In the genomic region with DNA sequence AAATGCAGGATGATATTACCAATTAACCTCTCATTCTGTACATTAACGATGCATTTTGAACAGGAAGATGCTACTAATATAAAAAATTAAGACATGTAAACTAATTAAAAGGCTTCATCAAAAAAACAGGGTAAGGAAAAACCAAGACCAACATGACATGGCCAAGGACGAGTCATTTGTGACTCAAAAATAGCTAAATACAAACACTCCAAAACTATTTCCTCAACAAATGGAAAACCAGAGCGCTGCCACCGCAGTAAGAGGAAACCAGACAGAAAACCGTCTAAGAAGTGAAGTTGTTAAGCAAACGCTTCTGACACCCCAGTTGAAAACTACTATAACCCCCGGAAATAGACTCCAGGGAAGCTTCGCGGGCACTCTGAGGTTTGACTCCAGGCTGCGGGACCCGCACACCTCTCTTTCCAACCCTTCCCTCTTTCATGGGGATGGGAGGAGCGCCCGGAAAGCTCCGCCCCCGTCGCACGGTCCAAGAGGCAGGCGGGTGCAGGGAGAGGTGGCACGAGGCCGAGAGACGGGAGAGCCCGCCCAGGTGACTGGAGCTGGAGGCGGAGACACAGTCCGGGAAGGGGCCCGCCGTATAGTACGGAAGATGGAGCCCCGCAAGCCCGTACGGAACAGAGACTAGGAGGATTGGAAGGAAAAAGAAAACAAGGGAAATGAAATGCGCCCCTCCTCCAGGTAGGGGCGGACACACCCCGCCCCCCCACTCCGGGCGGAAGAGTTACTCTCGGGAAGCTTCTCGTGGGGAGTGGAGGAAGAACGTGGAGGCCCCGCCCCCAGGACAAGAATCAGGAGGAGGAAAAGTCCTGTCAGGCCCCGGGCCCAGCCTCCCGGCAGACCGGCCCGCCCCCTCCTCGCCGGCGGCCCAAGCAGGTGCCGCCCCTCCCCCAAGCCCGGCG, we compare ENCODE assay signal across 8 cellular contexts. TPM values are rescaled to one million over a fixed set of nuclear protein-coding genes. Genes with fewer than 3 reads are reported as not detected.
A peak's percentile ranks its signal among the peaks of the same experiment; 100 is the strongest.
DNase-seq lines count a peak whose midpoint lies in the region; ATAC-seq and TF ChIP-seq lines count a peak whose summit lies in the region.

No MANE protein-coding gene starts in this region.

- peak; percentile 65 for DNase-seq in DMS79 (lab: John Stamatoyannopoulos, UW)
- peak; percentile 90 for DNase-seq in RKO (ENCODE audit: low spot score)
- peak; percentile 87 for DNase-seq in fibroblast of mammary gland (ENCODE audit: low read depth)
- peak; percentile 52 to 90 (median 73) for DNase-seq in naive thymus-derived CD4-positive, alpha-beta T cell

- H3K4me1 Mint-ChIP-seq in activated T-helper 17 cell treated with anti-CD3 and anti-CD28 coated beads, Interleukin-2, amount 50 U/mL, for 72 hours: peaks cover 5% of the 10 kb centered on the region
- H3K4me1 Mint-ChIP-seq in naive thymus-derived CD4-positive, alpha-beta T cell: peaks cover 4 to 38% (median 35%) of the 10 kb centered on the region in 7 donors
- H3K4me1 Mint-ChIP-seq in stimulated activated memory B cell treated with anti-CD40 and anti-IgM and Interleukin-4, amounts not matched to agents 10 μg/mL and 1 μg/mL and 100 μg/mL, for 72 hours: peaks cover 12% of the 10 kb centered on the region

- peak overlapping the region; percentile 80 for H3K4me3 ChIP-seq in fibroblast of mammary gland (ENCODE audit: control insufficient read depth, low read depth, low read length)
- H3K4me3 ChIP-seq in naive thymus-derived CD4-positive, alpha-beta T cell (ENCODE audit: low read length): peak overlapping the region; percentile 84

- intact Hi-C loops in naive thymus-derived CD4-positive, alpha-beta T cell (cut with micrococcal nuclease): loop anchor here (1.0 kb wide), 4 partner anchors 108 to 883 kb away; a partner anchor contains a TSS

- H3K27ac ChIP-seq in KOPT-K1 (ENCODE audit: low read depth, low read length, poor library complexity, severe bottlenecking): peak overlapping the region; percentile 74
- H3K27ac ChIP-seq in naive thymus-derived CD4-positive, alpha-beta T cell (ENCODE audit: low read depth, low read length): peak overlapping the region; percentile 90

- H3K4me1 ChIP-seq in naive thymus-derived CD4-positive, alpha-beta T cell (ENCODE audit: control insufficient read depth in 2 of 2, insufficient read depth in 2 of 2, low read length in 2 of 2): peaks cover 10 to 14% of the 10 kb centered on the region in 2 donors

- H3K27me3 Mint-ChIP-seq in activated T-helper 17 cell treated with anti-CD3 and anti-CD28 coated beads, Interleukin-2, amount 50 U/mL, for 72 hours: no peaks in the 10 kb centered on the region
- peaks cover 0 to 2% (median 0%) of the 10 kb centered on the region in 5 donors for H3K27me3 Mint-ChIP-seq in naive thymus-derived CD4-positive, alpha-beta T cell
- no peaks in the 10 kb centered on the region for H3K27me3 Mint-ChIP-seq in stimulated activated memory B cell treated with anti-CD40 and anti-IgM and Interleukin-4, amounts not matched to agents 10 μg/mL and 1 μg/mL and 100 μg/mL, for 72 hours

- no peak for TF ChIP-seq CTCF in fibroblast of mammary gland (conservative IDR thresholded peaks at IDR 0.05; ENCODE audit: control insufficient read depth, insufficient read depth, low read depth, low read length)

- no peaks in the 10 kb centered on the region for H3K9me3 ChIP-seq in KOPT-K1 (ENCODE audit: insufficient read depth, low read length, poor library complexity, severe bottlenecking)
- H3K9me3 ChIP-seq in naive thymus-derived CD4-positive, alpha-beta T cell (ENCODE audit: control insufficient read depth in 2 of 3, low read length in 3 of 3): no peaks in the 10 kb centered on the region

- POLR2A ChIA-PET in naive thymus-derived CD4-positive, alpha-beta T cell (lab: Charles Lee): interaction anchor here (0.5 to 5.2 kb wide), 23 partner anchors 8 to 1253 kb away, joined by 3 to 49 read pairs (median 4); a partner anchor contains a TSS

- peaks cover 27% of the 10 kb centered on the region for H3K36me3 ChIP-seq in KOPT-K1 (ENCODE audit: insufficient read depth, low read length)
- H3K36me3 ChIP-seq in naive thymus-derived CD4-positive, alpha-beta T cell (ENCODE audit: control insufficient read depth in 2 of 3, insufficient read depth in 3 of 3, low read length in 3 of 3): peaks cover 0 to 11% (median 0%) of the 10 kb centered on the region in 3 experiments

- H3K36me3 Mint-ChIP-seq in activated T-helper 17 cell treated with anti-CD3 and anti-CD28 coated beads, Interleukin-2, amount 50 U/mL, for 72 hours (ENCODE audit: low read depth): peaks cover 41% of the 10 kb centered on the region
- H3K36me3 Mint-ChIP-seq in naive thymus-derived CD4-positive, alpha-beta T cell: peaks cover 0 to 8% (median 0%) of the 10 kb centered on the region in 5 donors
- no peaks in the 10 kb centered on the region for H3K36me3 Mint-ChIP-seq in stimulated activated memory B cell treated with anti-CD40 and anti-IgM and Interleukin-4, amounts not matched to agents 10 μg/mL and 1 μg/mL and 100 μg/mL, for 72 hours

- peak overlapping the region; percentile 98 for H3K4me3 Mint-ChIP-seq in activated T-helper 17 cell treated with anti-CD3 and anti-CD28 coated beads, Interleukin-2, amount 50 U/mL, for 72 hours
- H3K4me3 Mint-ChIP-seq in naive thymus-derived CD4-positive, alpha-beta T cell: peak overlapping the region; percentile 87 to 100 (median 98)
- H3K4me3 Mint-ChIP-seq in stimulated activated memory B cell treated with anti-CD40 and anti-IgM and Interleukin-4, amounts not matched to agents 10 μg/mL and 1 μg/mL and 100 μg/mL, for 72 hours: peak overlapping the region; percentile 99

- peak overlapping the region; percentile 88 for H3K27ac Mint-ChIP-seq in activated T-helper 17 cell treated with anti-CD3 and anti-CD28 coated beads, Interleukin-2, amount 50 U/mL, for 72 hours
- H3K27ac Mint-ChIP-seq in naive thymus-derived CD4-positive, alpha-beta T cell: peak overlapping the region; percentile 90 to 99 (median 94)
- H3K27ac Mint-ChIP-seq in stimulated activated memory B cell treated with anti-CD40 and anti-IgM and Interleukin-4, amounts not matched to agents 10 μg/mL and 1 μg/mL and 100 μg/mL, for 72 hours: peak overlapping the region; percentile 93

- H3K9me3 Mint-ChIP-seq in activated T-helper 17 cell treated with anti-CD3 and anti-CD28 coated beads, Interleukin-2, amount 50 U/mL, for 72 hours: no peaks in the 10 kb centered on the region
- H3K9me3 Mint-ChIP-seq in naive thymus-derived CD4-positive, alpha-beta T cell: peaks cover 0 to 9% (median 0%) of the 10 kb centered on the region in 11 donors
- H3K9me3 Mint-ChIP-seq in stimulated activated memory B cell treated with anti-CD40 and anti-IgM and Interleukin-4, amounts not matched to agents 10 μg/mL and 1 μg/mL and 100 μg/mL, for 72 hours: no peaks in the 10 kb centered on the region

- CTCF ChIA-PET in naive thymus-derived CD4-positive, alpha-beta T cell (lab: Charles Lee): interaction anchor here (0.6 to 4.9 kb wide), 12 partner anchors 98 to 929 kb away, joined by 3 to 83 read pairs (median 4); a partner anchor contains a TSS

- no peaks in the 10 kb centered on the region for H3K27me3 ChIP-seq in naive thymus-derived CD4-positive, alpha-beta T cell (ENCODE audit: control insufficient read depth in 2 of 2, insufficient read depth in 2 of 2, low read length in 2 of 2)

- peak; percentile 64 for ATAC-seq in GM21825 (IDR thresholded peaks at IDR 0.05; ENCODE audit: unreplicated experiment)
- ATAC-seq in activated T-helper 17 cell treated with anti-CD3 and anti-CD28 coated beads, Interleukin-2, amount 50 U/mL, for 72 hours (replicated peaks): peak; percentile 75
- ATAC-seq in naive thymus-derived CD4-positive, alpha-beta T cell: peak; percentile 58
- ATAC-seq in stimulated activated memory B cell treated with anti-CD40 and anti-IgM and Interleukin-4, amounts not matched to agents 10 μg/mL and 1 μg/mL and 100 μg/mL, for 72 hours: peak; percentile 81

RNA-seq across cellular contexts. Expression of a gene that starts 0.7 kb away (rescaled TPM):
- total RNA-seq in activated T-helper 17 cell treated with anti-CD3 and anti-CD28 coated beads, Interleukin-2, amount 50 U/mL, for 72 hours: 10 to 100 TPM; 29.3 to 39.2 TPM
- total RNA-seq in naive thymus-derived CD4-positive, alpha-beta T cell: 10 to 100 TPM; 21.6 to 40.6 (median 38.9) TPM
- polyA plus RNA-seq in naive thymus-derived CD4-positive, alpha-beta T cell: 10 to 100 TPM; 12.0 to 19.9 TPM

RNA-seq across cellular contexts. Expression of a gene that starts 39.4 kb away (rescaled TPM):
- 10 to 100 TPM; 15.3 to 26.8 TPM for total RNA-seq in activated T-helper 17 cell treated with anti-CD3 and anti-CD28 coated beads, Interleukin-2, amount 50 U/mL, for 72 hours
- total RNA-seq in naive thymus-derived CD4-positive, alpha-beta T cell: 10 to 100 TPM; 38.1 to 45.2 (median 40.1) TPM
- polyA plus RNA-seq in naive thymus-derived CD4-positive, alpha-beta T cell: 10 to 100 TPM; 11.2 to 16.6 TPM

Comparison
In these comparisons a context has a peak if more than half of its experiments do, and no peak if none do; other contexts are left out.
1. Peak in every context shown above with its lines: DNase-seq, ATAC-seq, H3K4me3 ChIP-seq and H3K27ac ChIP-seq.